3 cellular contexts compared by ENCODE assay signal in the genomic region with DNA sequence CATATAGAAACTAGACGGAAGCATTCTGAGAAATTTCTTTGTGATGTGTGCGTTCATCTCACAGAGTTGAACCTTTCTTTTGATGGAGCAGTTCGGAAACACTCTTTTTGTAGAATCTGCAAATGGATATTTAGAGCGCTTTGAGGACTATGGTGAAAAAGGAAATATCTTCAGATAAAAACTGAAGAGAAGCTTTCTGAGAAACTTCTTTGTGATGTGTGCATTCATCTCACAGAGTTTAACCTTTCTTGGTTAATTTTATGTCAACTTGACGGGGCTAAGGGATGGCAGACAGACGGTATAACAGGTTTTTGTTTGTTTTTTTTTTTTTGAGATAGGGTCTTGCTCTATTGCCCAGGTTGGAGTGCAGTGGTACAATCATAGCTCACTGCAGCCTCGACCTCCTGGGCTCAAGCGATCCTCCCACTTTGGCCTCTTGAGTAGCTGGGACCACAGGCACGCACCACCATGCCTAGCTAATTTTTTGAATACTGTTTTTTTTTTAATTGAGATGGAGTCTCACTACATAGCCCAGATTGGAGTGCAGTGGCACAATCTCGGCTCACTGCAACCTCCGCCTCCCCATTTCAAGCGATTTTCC.
A peak's percentile ranks its signal among the peaks of the same experiment; 100 is the strongest.
TF ChIP-seq lines count a peak whose summit lies in the region.

No MANE protein-coding gene starts in this region.

TF ChIP-seq in A549, 52 proteins besides CTCF, POLR2A, EP300 and RAD21:
- TF ChIP-seq EHF (CRISPR knock-in tag; IDR thresholded peaks at IDR 0.05), result 0 out of 2 replicates have a peak, but pooled peaks have one; percentile 16

TF ChIP-seq in HEK293, 187 proteins besides CTCF, POLR2A, EP300 and RAD21:
- TF ChIP-seq SETDB1 (IDR thresholded peaks at IDR 0.05; ENCODE audit: insufficient read length, low read length) (peak; percentile 91), ZNF791 (tag by site-specific recombination; IDR thresholded peaks at IDR 0.05) (peak; percentile 98), TRIM28 (IDR thresholded peaks at IDR 0.05; ENCODE audit: borderline replicate concordance, low read length) (0 out of 2 replicates have a peak, but pooled peaks have one; percentile 20), ZNF121 (tag by site-specific recombination; IDR thresholded peaks at IDR 0.05) (peak; percentile 56; the same call in 1 of the 2 replicates)

TF ChIP-seq in HepG2, 621 proteins besides CTCF, POLR2A, EP300 and RAD21:
- TF ChIP-seq ZNF121 (CRISPR knock-in tag; IDR thresholded peaks at IDR 0.05), result peak; percentile 75
